21 cellular contexts compared by ENCODE assay signal in the genomic region with DNA sequence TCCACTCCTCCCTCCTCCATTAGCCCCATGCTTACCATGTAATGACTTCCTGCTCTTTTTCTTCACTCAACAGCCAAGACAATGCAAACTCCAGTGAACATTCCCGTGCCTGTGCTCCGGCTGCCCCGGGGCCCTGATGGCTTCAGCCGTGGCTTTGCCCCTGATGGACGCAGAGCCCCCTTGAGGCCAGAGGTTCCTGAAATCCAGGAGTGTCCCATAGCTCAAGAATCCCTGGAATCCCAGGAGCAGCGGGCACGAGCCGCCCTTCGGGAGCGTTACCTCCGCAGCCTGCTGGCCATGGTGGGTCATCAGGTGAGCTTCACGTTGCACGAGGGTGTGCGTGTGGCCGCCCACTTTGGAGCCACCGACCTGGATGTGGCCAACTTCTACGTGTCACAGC. TPM values are rescaled to one million over a fixed set of nuclear protein-coding genes. Genes with fewer than 3 reads are reported as not detected.
DNase-seq lines count a peak whose midpoint lies in the region; TF ChIP-seq lines count a peak whose summit lies in the region.
"Had no signal": no experiment of that assay in that cellular context is flagged by ENCODE, and none has a peak within 500 bp of the region (broad histone marks: within the 10 kb centered on the region; RNA-seq: fewer than 3 reads in every experiment).

No MANE protein-coding gene starts in this region.

- H3K4me3 ChIP-seq in HEK293 (ENCODE audit: low read depth, low read length) (no peak overlapping the region), trophoblast cell (ENCODE audit: low read depth, low read length) (no peak overlapping the region), adrenal gland (no peak overlapping the region)
- H3K4me3 ChIP-seq: MG63 had no signal

- DNase-seq in cerebellar cortex (ENCODE audit: low spot score) (peak; percentile 64), trophoblast cell (peak; percentile 35 to 56), CD1c-positive myeloid dendritic cell (ENCODE audit: extremely low spot score) (no peak), adrenal gland (no peak), SK-N-DZ (ENCODE audit: low spot score) (no peak)
- DNase-seq: activated CD4-positive, alpha-beta T cell treated with anti-CD3 and anti-CD28 coated beads, Interleukin-2, amount 50 U/mL, for 1 hour; activated CD8-positive, alpha-beta memory T cell treated with anti-CD3 and anti-CD28 coated beads, Interleukin-2, amount 50 U/mL, for 48 hours; activated effector memory CD4-positive, alpha-beta T cell treated with Interleukin-2 at 50 U/mL for 16 hours; activated naive CD8-positive, alpha-beta T cell treated with anti-CD3 and anti-CD28 coated beads for 36 hours; CD4-positive, CD25-positive, alpha-beta regulatory T cell; dorsolateral prefrontal cortex; KBM-7; MG63; NCI-H2081; NCI-H345; NCI-H748 treated with DMSO at 0.1 percent for 48 hours; RPMI8226; SK-N-SH; stimulated activated CD4-positive, alpha-beta T cell treated with anti-CD3 and anti-CD28 coated beads, Interleukin-4, amount 100 ng/mL, for 1 hour had no signal

- intact Hi-C loops in adrenal gland (cut with DNase I), result loop anchor here in 1 of 2 donors (5.0 kb wide), 1 partner anchor 37 kb away; no protein-coding TSS in a partner anchor

- no peak overlapping the region for H2BK120ac ChIP-seq in trophoblast cell (ENCODE audit: insufficient read depth, low read length, poor library complexity)

- H3K4ac ChIP-seq in trophoblast cell (ENCODE audit: low read depth, low read length), result no peak overlapping the region

- H2AK5ac ChIP-seq in trophoblast cell (ENCODE audit: low read length), result no peak overlapping the region

- WGBS in trophoblast cell (ENCODE audit: extremely low coverage, insufficient coverage, insufficient read length), result no CpG with 5 or more reads among the region's 17 CpGs
- WGBS in adrenal gland, 4 donors, result 91 to 97% (median 93%) methylated on average over 9 to 17 of the region's 17 CpGs

- H3K4me1 ChIP-seq in HEK293 (ENCODE audit: control insufficient read depth, insufficient read depth, low read length) (peaks cover 20% of the 10 kb centered on the region), trophoblast cell (ENCODE audit: control insufficient read depth in 1 of 2, insufficient read depth in 2 of 2, low read length in 2 of 2) (peaks cover 13 to 15% of the 10 kb centered on the region in 2 experiments), adrenal gland (replicated peaks in 1 of 2) (peaks cover 14 to 24% of the 10 kb centered on the region in 2 donors)

- H3K18ac ChIP-seq in trophoblast cell (ENCODE audit: low read length), result no peak overlapping the region

- H3K14ac ChIP-seq in trophoblast cell (ENCODE audit: low read length), result no peak overlapping the region

- H3K9ac ChIP-seq in trophoblast cell (ENCODE audit: low read length), result no peak overlapping the region
- H3K9ac ChIP-seq: SK-N-SH had no signal

- H3K23ac ChIP-seq in trophoblast cell (ENCODE audit: low read length), result no peak overlapping the region

- CTCF ChIA-PET in HEK293 (lab: Yijun Ruan, JAX), result interaction anchor here (0.8 to 2.8 kb wide), 5 partner anchors 9 to 59 kb away, joined by 4 to 13 read pairs (median 4); a partner anchor contains a TSS

- H4K91ac ChIP-seq in trophoblast cell (ENCODE audit: low read depth, low read length), result no peak overlapping the region

- H3K27ac ChIP-seq in C4-2B (peak overlapping the region; percentile 83; the same call in 1 of the 2 replicates), HEK293 (ENCODE audit: extremely low read depth, low read depth, low read length) (peak overlapping the region; percentile 68), trophoblast cell (ENCODE audit: low read depth, low read length) (no peak overlapping the region), adrenal gland (no peak overlapping the region)

- no peak for TF ChIP-seq POLR2A in adrenal gland (IDR thresholded peaks at IDR 0.05)

- no peak overlapping the region for H4K12ac ChIP-seq in trophoblast cell (ENCODE audit: low read depth, low read length)

- no peaks in the 10 kb centered on the region for H3K27me3 ChIP-seq in trophoblast cell (ENCODE audit: insufficient read depth, low read length)
- no peaks in the 10 kb centered on the region for H3K27me3 ChIP-seq in adrenal gland
- H3K27me3 ChIP-seq: dorsolateral prefrontal cortex, MG63 had no signal

- H2BK12ac ChIP-seq in trophoblast cell (ENCODE audit: low read length), result no peak overlapping the region

- peaks cover 10% of the 10 kb centered on the region for H3K79me1 ChIP-seq in trophoblast cell (ENCODE audit: low read length)

- H2AFZ ChIP-seq in trophoblast cell (ENCODE audit: insufficient read depth, low read length, poor library complexity), result no peak overlapping the region

- H3K79me2 ChIP-seq in trophoblast cell (ENCODE audit: control insufficient read depth, insufficient read depth, low read length, poor library complexity), result peaks cover 20% of the 10 kb centered on the region

- no peak overlapping the region for H4K8ac ChIP-seq in trophoblast cell (ENCODE audit: low read depth, low read length)

- H3K36me3 ChIP-seq in HEK293 (ENCODE audit: control insufficient read depth in 2 of 2, insufficient read depth in 1 of 2, low read length in 2 of 2), result peaks cover 30 to 40% of the 10 kb centered on the region in 2 experiments; a peak in 2 of 3 replicates
- peaks cover 19 to 26% of the 10 kb centered on the region in 2 experiments for H3K36me3 ChIP-seq in trophoblast cell (ENCODE audit: control insufficient read depth in 1 of 2, insufficient read depth in 2 of 2, low read length in 2 of 2)
- peaks cover 0 to 6% of the 10 kb centered on the region in 2 donors for H3K36me3 ChIP-seq in adrenal gland (replicated peaks in 1 of 2)

- H3K9me3 ChIP-seq in HEK293 (ENCODE audit: control insufficient read depth, insufficient read depth, low read depth, low read length) (no peaks in the 10 kb centered on the region), trophoblast cell (ENCODE audit: insufficient read depth, low read depth, low read length) (no peaks in the 10 kb centered on the region), adrenal gland (replicated peaks in 1 of 3) (no peaks in the 10 kb centered on the region)
- H3K9me3 ChIP-seq: MG63, SK-N-SH had no signal

- POLR2A ChIA-PET in HEK293 (lab: Yijun Ruan, JAX), result interaction anchor here (1.2 to 1.6 kb wide), 3 partner anchors 9 to 13 kb away, joined by 4 to 13 read pairs (median 4); a partner anchor contains a TSS

- H3K4me2 ChIP-seq in trophoblast cell (ENCODE audit: low read length), result no peak overlapping the region

- no peak for TF ChIP-seq CTCF in C4-2B (conservative IDR thresholded peaks at IDR 0.05)
- TF ChIP-seq CTCF in HEK293 (tag by site-specific recombination; IDR thresholded peaks at IDR 0.05), result no peak
- no peak for TF ChIP-seq CTCF in adrenal gland (IDR thresholded peaks at IDR 0.05)

- no peak overlapping the region for H2BK5ac ChIP-seq in trophoblast cell (ENCODE audit: low read depth, low read length, poor library complexity)

TF ChIP-seq in HEK293, 187 proteins besides CTCF, POLR2A, EP300 and RAD21:
- TF ChIP-seq SCRT1 (tag by site-specific recombination; IDR thresholded peaks at IDR 0.05; ENCODE audit: borderline replicate concordance), result no peak

RNA-seq across cellular contexts. Expression of a gene that starts 2.9 kb away (rescaled TPM):
- polyA plus RNA-seq in trophoblast cell (2013), result 12.8 and 12.9 TPM in 2 replicates
- 10 to 100 TPM; 39.6 to 86.7 (median 55.7) TPM for total RNA-seq in adrenal gland
- polyA plus RNA-seq in adrenal gland, result 100 to 1,000 TPM in 1 of 3 donors, 10 to 100 TPM in 2; 16.4 to 244 (median 45.4) TPM
- polyA plus RNA-seq in SK-N-DZ (2014; cell fraction: cytosol; rRNA removed), result 22.6 and 24.6 TPM in 2 replicates
- polyA plus RNA-seq in SK-N-DZ (2014; cell fraction: nucleus; rRNA removed), result 87.5 and 92.9 TPM in 2 replicates

RNA-seq across cellular contexts. Expression of a gene that starts 11.0 kb away (rescaled TPM):
- polyA plus RNA-seq in trophoblast cell (2013), result 18.4 and 19.0 TPM in 2 replicates
- 10 to 100 TPM in 6 of 8 donors, 1 to 10 TPM in 2; 4.0 to 22.0 (median 14.5) TPM for total RNA-seq in adrenal gland
- polyA plus RNA-seq in adrenal gland, result 10 to 100 TPM; 11.3 to 29.0 (median 23.9) TPM
- polyA plus RNA-seq in SK-N-DZ (2014; cell fraction: cytosol; rRNA removed), result 38.4 and 53.2 TPM in 2 replicates
- polyA plus RNA-seq in SK-N-DZ (2014; cell fraction: nucleus; rRNA removed), result 35.6 and 41.8 TPM in 2 replicates

RNA-seq across cellular contexts. Expression of a gene that starts 13.8 kb away (rescaled TPM):
- polyA plus RNA-seq in trophoblast cell (2013), result 0.62 and 0.67 TPM in 2 replicates
- 1 to 10 TPM in 2 of 8 donors, under 1 TPM in 5, not detected in 1; 0.55 to 1.3 (median 0.70) TPM for total RNA-seq in adrenal gland
- polyA plus RNA-seq in adrenal gland, result 10 to 100 TPM in 1 of 3 donors, 1 to 10 TPM in 1, not detected in 1; 2.5 to 13.2 TPM
- 0.08 and 1.2 TPM in 2 replicates for polyA plus RNA-seq in SK-N-DZ (2014; cell fraction: cytosol; rRNA removed)
- 1.1 and 1.8 TPM in 2 replicates for polyA plus RNA-seq in SK-N-DZ (2014; cell fraction: nucleus; rRNA removed)

RNA-seq across cellular contexts. Expression of a gene that starts 51.2 kb away (rescaled TPM):
- 30.4 TPM in 2 replicates for polyA plus RNA-seq in trophoblast cell (2013)
- 100 to 1,000 TPM in 1 of 8 donors, 10 to 100 TPM in 7; 22.6 to 137 (median 64.7) TPM for total RNA-seq in adrenal gland
- 100 to 1,000 TPM in 2 of 3 donors, 10 to 100 TPM in 1; 39.8 to 730 (median 246) TPM for polyA plus RNA-seq in adrenal gland
- polyA plus RNA-seq in SK-N-DZ (2014; cell fraction: cytosol; rRNA removed), result 68.5 and 81.1 TPM in 2 replicates
- polyA plus RNA-seq in SK-N-DZ (2014; cell fraction: nucleus; rRNA removed), result 469 and 686 TPM in 2 replicates

Comparison
In these comparisons a context has a peak if more than half of its experiments do, and no peak if none do; other contexts are left out.
1. H3K27ac ChIP-seq: peak in C4-2B (single experiment) and HEK293 (single experiment); none in trophoblast cell (single experiment) and adrenal gland (0 of 5).
2. DNase-seq: peak in cerebellar cortex (single experiment) and trophoblast cell (2 of 2); none in CD1c-positive myeloid dendritic cell (single experiment), adrenal gland (0 of 7) and SK-N-DZ (single experiment).